In genomic region chr9:112076814-112077213, GRCh38 we compare ENCODE assay signal across 19 cellular contexts.
DNase-seq lines count a peak whose midpoint lies in the region; ATAC-seq, FAIRE-seq and TF ChIP-seq lines count a peak whose summit lies in the region.
"Had no signal": no experiment of that assay in that cellular context is flagged by ENCODE, and none has a peak within 500 bp of the region (broad histone marks: within the 10 kb centered on the region; RNA-seq: fewer than 3 reads in every experiment).

No MANE protein-coding gene starts in this region.

- intact Hi-C loops in activated B cell treated with CpG ODN at 0.5 μM for 24 hours (cut with micrococcal nuclease): no loop called here
- intact Hi-C loops in MCF 10A (cut with micrococcal nuclease): no loop called here
- intact Hi-C loops in body of pancreas (cut with DNase I): loop anchor here (5.0 kb wide), 1 partner anchor 320 kb away; no protein-coding TSS in a partner anchor

- ATAC-seq in GM18502 (IDR thresholded peaks at IDR 0.05; ENCODE audit: poor library complexity, unreplicated experiment): peak; percentile 56
- ATAC-seq in activated B cell treated with CpG ODN at 0.5 μM for 24 hours (ENCODE audit: low read depth): no peak
- ATAC-seq in body of pancreas: no peak
- ATAC-seq: left colon had no signal

- no peak for TF ChIP-seq POLR2A in H54 (IDR thresholded peaks at IDR 0.05; ENCODE audit: low read depth, low read length)
- TF ChIP-seq POLR2A in body of pancreas (IDR thresholded peaks at IDR 0.05): no peak

- no TSS peak for BruUV-seq in MCF 10A (replicated peaks; lab: Mats Ljungman, UMichigan)

- H3K36me3 ChIP-seq in WERI-Rb-1: peaks cover 29% of the 10 kb centered on the region
- H3K36me3 ChIP-seq in body of pancreas (replicated peaks in 1 of 2; ENCODE audit: insufficient read depth in 1 of 2, low read depth in 2 of 2): no peaks in the 10 kb centered on the region
- H3K36me3 ChIP-seq: sigmoid colon had no signal

- H3K27ac Mint-ChIP-seq in activated B cell treated with CpG ODN at 0.5 μM for 24 hours: peak overlapping the region; percentile 62
- peak overlapping the region; percentile 3 for H3K27ac Mint-ChIP-seq in neural crest cell (ENCODE audit: unreplicated experiment)
- H3K27ac Mint-ChIP-seq in MCF 10A (ENCODE audit: low read depth, unreplicated experiment): no peak overlapping the region
- no peak overlapping the region for H3K27ac Mint-ChIP-seq in osteocyte (ENCODE audit: unreplicated experiment)

- FAIRE-seq in H54 (lab: Jason Lieb, UNC): peak; percentile 36

- H3K27me3 ChIP-seq in WERI-Rb-1 (ENCODE audit: insufficient read depth, low read depth, severe bottlenecking) (no peaks in the 10 kb centered on the region), body of pancreas (no peaks in the 10 kb centered on the region)
- H3K27me3 ChIP-seq: sigmoid colon, tibial artery had no signal

- H3K27me3 Mint-ChIP-seq in activated B cell treated with CpG ODN at 0.5 μM for 24 hours (no peaks in the 10 kb centered on the region), neural crest cell (ENCODE audit: low read depth) (no peaks in the 10 kb centered on the region), MCF 10A (ENCODE audit: insufficient read depth, unreplicated experiment) (no peaks in the 10 kb centered on the region), osteocyte (ENCODE audit: unreplicated experiment) (no peaks in the 10 kb centered on the region)

- H3K4me3 ChIP-seq in WERI-Rb-1 (ENCODE audit: low read depth, low read length) (no peak overlapping the region), body of pancreas (no peak overlapping the region)
- H3K4me3 ChIP-seq: sigmoid colon, SK-N-MC, tibial artery had no signal

- H3K27ac ChIP-seq in WERI-Rb-1 (no peak overlapping the region), body of pancreas (no peak overlapping the region)
- H3K27ac ChIP-seq: C4-2B, HL-60, SK-N-MC, tibial artery had no signal

- H3K9me3 ChIP-seq in WERI-Rb-1 (ENCODE audit: severe bottlenecking) (no peaks in the 10 kb centered on the region), body of pancreas (no peaks in the 10 kb centered on the region)
- H3K9me3 ChIP-seq: sigmoid colon, tibial artery had no signal

- H3K4me1 Mint-ChIP-seq in activated B cell treated with CpG ODN at 0.5 μM for 24 hours: peaks cover 65% of the 10 kb centered on the region
- peaks cover 9% of the 10 kb centered on the region for H3K4me1 Mint-ChIP-seq in neural crest cell
- H3K4me1 Mint-ChIP-seq in MCF 10A (ENCODE audit: insufficient read depth, unreplicated experiment): peaks cover 24% of the 10 kb centered on the region
- peaks cover 24% of the 10 kb centered on the region for H3K4me1 Mint-ChIP-seq in osteocyte (ENCODE audit: unreplicated experiment)

- WGBS in body of pancreas, 2 donors: 67 to 70% methylated on average over 7 of the region's 7 CpGs

- H3K4me3 Mint-ChIP-seq in activated B cell treated with CpG ODN at 0.5 μM for 24 hours (peak overlapping the region; percentile 65), neural crest cell (no peak overlapping the region), MCF 10A (ENCODE audit: unreplicated experiment) (no peak overlapping the region), osteocyte (ENCODE audit: unreplicated experiment) (no peak overlapping the region)

- peaks cover 18% of the 10 kb centered on the region for H3K4me1 ChIP-seq in body of pancreas

- DNase-seq in H54 (ENCODE audit: insufficient read length, low spot score) (no peak), activated B cell treated with CpG ODN at 0.5 μM for 24 hours (no peak), neural crest cell (ENCODE audit: low read depth, low spot score) (no peak), MCF 10A (ENCODE audit: unreplicated experiment) (no peak), WERI-Rb-1 (no peak), body of pancreas (no peak), osteocyte (ENCODE audit: extremely low spot score, unreplicated experiment) (no peak)
- DNase-seq: activated gamma-delta T cell treated with Interleukin-2 at 50 U/mL for 16 hours; hypothalamus; left colon; NCI-H146; sigmoid colon; stimulated activated CD4-positive, alpha-beta T cell treated with anti-CD3 and anti-CD28 coated beads, Interleukin-4, amount 100 ng/mL, for 1 hour; stimulated activated CD8-positive, alpha-beta memory T cell treated with anti-CD3 and anti-CD28 coated beads, Interleukin-4, amount 100 ng/mL, for 48 hours; tibial artery had no signal

- TF ChIP-seq CTCF in activated B cell treated with CpG ODN at 0.5 μM for 24 hours (IDR thresholded peaks at IDR 0.05) (no peak), neural crest cell (conservative IDR thresholded peaks at IDR 0.05) (no peak), MCF 10A (IDR thresholded peaks at IDR 0.05; ENCODE audit: unreplicated experiment) (no peak), WERI-Rb-1 (IDR thresholded peaks at IDR 0.05; ENCODE audit: low read depth, low read length) (no peak), body of pancreas (IDR thresholded peaks at IDR 0.05) (no peak), osteocyte (IDR thresholded peaks at IDR 0.05) (no peak)

- POLR2A ChIA-PET in activated B cell treated with CpG ODN at 0.5 μM for 24 hours (lab: Charles Lee): interaction anchor here (1.2 to 7.8 kb wide), 5 partner anchors 8 to 180 kb away, joined by 3 to 208 read pairs (median 4); partner anchors contain the start of gene UGCG
- POLR2A ChIA-PET in MCF 10A (lab: Yijun Ruan, JAX): interaction anchor here (0.6 kb wide), 2 partner anchors 274 to 325 kb away, joined by 3 read pairs; no protein-coding TSS in a partner anchor

- H3K36me3 Mint-ChIP-seq in activated B cell treated with CpG ODN at 0.5 μM for 24 hours (ENCODE audit: low read depth): peaks cover 2% of the 10 kb centered on the region
- H3K36me3 Mint-ChIP-seq in neural crest cell (ENCODE audit: low read depth): peaks cover 3% of the 10 kb centered on the region
- H3K36me3 Mint-ChIP-seq in MCF 10A (ENCODE audit: insufficient read depth, unreplicated experiment): peaks cover 4% of the 10 kb centered on the region
- H3K36me3 Mint-ChIP-seq in osteocyte (ENCODE audit: unreplicated experiment): peaks cover 5% of the 10 kb centered on the region

- H3K9me3 Mint-ChIP-seq in activated B cell treated with CpG ODN at 0.5 μM for 24 hours: no peaks in the 10 kb centered on the region
- no peaks in the 10 kb centered on the region for H3K9me3 Mint-ChIP-seq in neural crest cell
- no peaks in the 10 kb centered on the region for H3K9me3 Mint-ChIP-seq in MCF 10A (ENCODE audit: unreplicated experiment)
- no peaks in the 10 kb centered on the region for H3K9me3 Mint-ChIP-seq in osteocyte (ENCODE audit: unreplicated experiment)

- CTCF ChIA-PET in activated B cell treated with CpG ODN at 0.5 μM for 24 hours (lab: Charles Lee): interaction anchor here (1.5 to 7.6 kb wide), 2 partner anchors 285 to 316 kb away, joined by 4 to 121 read pairs; no protein-coding TSS in a partner anchor
- CTCF ChIA-PET in MCF 10A (lab: Yijun Ruan, JAX): interaction anchor here (0.6 to 1.9 kb wide), 7 partner anchors 8 to 318 kb away, joined by 3 to 15 read pairs (median 5); partner anchors contain the start of gene UGCG

Comparison
In these comparisons a context has a peak if more than half of its experiments do, and no peak if none do; other contexts are left out.
1. H3K27ac Mint-ChIP-seq: peak in activated B cell treated with CpG ODN at 0.5 μM for 24 hours (single experiment) and neural crest cell (single experiment); none in MCF 10A (single experiment) and osteocyte (single experiment).